1 cellular context compared by ENCODE assay signal in genomic region chr2:106978647-106979046, GRCh38.
TF ChIP-seq lines count a peak whose summit lies in the region.

No MANE protein-coding gene starts in this region.

TF ChIP-seq in H1, 55 proteins besides CTCF, POLR2A, EP300 and RAD21:
- TF ChIP-seq PHF8 (conservative IDR thresholded peaks at IDR 0.05; ENCODE audit: low read depth, low read length) (no peak), MAFK (IDR thresholded peaks at IDR 0.05; ENCODE audit: low read depth, low read length) (no peak), BCL11A (IDR thresholded peaks at IDR 0.05; ENCODE audit: low read depth in 2 of 2, low read length in 2 of 2) (no peak), RBBP5 (IDR thresholded peaks at IDR 0.05; ENCODE audit: borderline replicate concordance, low read depth, low read length) (no peak)
TF ChIP-seq in H1: peak in this region for 0.
